ENCODE assay signal across 9 cellular contexts in genomic region chr20:1900321-1900791, GRCh38. TPM values are rescaled to one million over a fixed set of nuclear protein-coding genes. Genes with fewer than 3 reads are reported as not detected.
DNase-seq lines count a peak whose midpoint lies in the region; ATAC-seq, FAIRE-seq and TF ChIP-seq lines count a peak whose summit lies in the region.
"Had no signal": no experiment of that assay in that cellular context is flagged by ENCODE, and none has a peak within 500 bp of the region (broad histone marks: within the 10 kb centered on the region; RNA-seq: fewer than 3 reads in every experiment).

No MANE protein-coding gene starts in this region.

- no peak overlapping the region for H3K4me3 ChIP-seq in AG10803 (ENCODE audit: low read length)
- H3K4me3 ChIP-seq in NT2/D1 (ENCODE audit: insufficient read length, low read depth), result no peak overlapping the region
- no peak overlapping the region for H3K4me3 ChIP-seq in uterus
- H3K4me3 ChIP-seq: lung had no signal

- TF ChIP-seq CTCF in AG10803 (conservative IDR thresholded peaks at IDR 0.05; ENCODE audit: low read length), result peak; percentile 69
- TF ChIP-seq CTCF in uterus (IDR thresholded peaks at IDR 0.05), result peak; percentile 38 to 56 (median 44)

- peak overlapping the region; percentile 44 for H3K9ac ChIP-seq in NT2/D1 (ENCODE audit: insufficient read length, low read depth)

- H3K9me3 ChIP-seq in NT2/D1 (ENCODE audit: insufficient read depth, low read length), result no peaks in the 10 kb centered on the region
- H3K9me3 ChIP-seq in uterus, result no peaks in the 10 kb centered on the region

- no peak for FAIRE-seq in H54 (lab: Jason Lieb, UNC)

- TF ChIP-seq POLR2A in H54 (IDR thresholded peaks at IDR 0.05; ENCODE audit: low read depth, low read length) (no peak), uterus (IDR thresholded peaks at IDR 0.05) (no peak)

- intact Hi-C loops in uterus (cut with DNase I; ENCODE audit: low total_unique reads), result no loop called here

- ATAC-seq in HG03460 (IDR thresholded peaks at IDR 0.05; ENCODE audit: unreplicated experiment), result no peak

- H3K27ac ChIP-seq in uterus, result peak overlapping the region; percentile 39 to 43

- H3K4me1 ChIP-seq in NT2/D1 (ENCODE audit: insufficient read depth, insufficient read length) (peaks cover 12% of the 10 kb centered on the region), uterus (no peaks in the 10 kb centered on the region)

- H3K27me3 ChIP-seq in NT2/D1 (ENCODE audit: insufficient read depth, insufficient read length) (peaks cover 9% of the 10 kb centered on the region), uterus (no peaks in the 10 kb centered on the region)

- DNase-seq in AG10803 (ENCODE audit: low read depth) (peak; percentile 76), H54 (ENCODE audit: insufficient read length, low spot score) (peak; percentile 84), NT2/D1 (ENCODE audit: low read depth, low spot score) (peak; percentile 78), dermis blood vessel endothelial cell (peak; percentile 87), medulla oblongata (ENCODE audit: extremely low spot score) (peak; percentile 80), uterus (peak; percentile 50 to 75), NCI-H2081 treated with DMSO at 0.1 percent for 48 hours (lab: John Stamatoyannopoulos, UW) (no peak)

- H3K36me3 ChIP-seq in NT2/D1 (ENCODE audit: insufficient read depth, insufficient read length, low read length), result no peaks in the 10 kb centered on the region
- no peaks in the 10 kb centered on the region for H3K36me3 ChIP-seq in uterus

RNA-seq across cellular contexts. Expression of gene SIRPA, which starts 5.1 kb away (rescaled TPM):
- total RNA-seq in dermis blood vessel endothelial cell (35.2 and 55.2 TPM in 2 replicates), uterus (10 to 100 TPM; 11.5 to 34.6 (median 20.2) TPM)
